ENCODE assay signal across 19 cellular contexts in the genomic region with DNA sequence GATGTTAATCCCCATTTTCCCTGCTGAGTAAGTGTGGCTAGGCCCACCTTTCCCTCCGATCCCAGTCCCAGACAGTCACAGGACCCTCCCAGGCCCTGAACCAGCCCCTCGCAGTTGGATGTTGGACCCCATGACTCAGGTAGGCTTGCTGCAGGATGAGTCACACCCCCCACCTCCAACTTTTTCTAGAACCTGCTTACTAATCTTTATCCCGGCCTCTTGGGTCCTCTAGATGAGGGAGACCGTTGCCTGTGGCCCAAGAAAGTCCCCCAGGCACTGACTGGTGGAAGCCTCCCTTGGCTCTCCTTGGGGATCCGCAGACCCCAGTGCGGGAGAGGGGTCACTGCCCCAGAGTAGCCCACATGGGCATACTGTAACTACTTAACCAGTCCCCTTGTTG.
DNase-seq lines count a peak whose midpoint lies in the region; TF ChIP-seq lines count a peak whose summit lies in the region.
"Had no signal": no experiment of that assay in that cellular context is flagged by ENCODE, and none has a peak within 500 bp of the region (broad histone marks: within the 10 kb centered on the region; RNA-seq: fewer than 3 reads in every experiment).

No MANE protein-coding gene starts in this region.

- CTCF ChIA-PET in activated naive CD4-positive, alpha-beta T cell treated with anti-CD3 and anti-CD28 coated beads, Interleukin-2, amount 10 ng/mL, durations not matched to agents 7 days and 5 days (lab: Charles Lee) = no interaction called here

- DNase-seq in activated naive CD4-positive, alpha-beta T cell treated with anti-CD3 and anti-CD28 coated beads, Interleukin-2, amount 10 ng/mL, durations not matched to agents 7 days and 5 days = no peak
- no peak for DNase-seq in activated naive CD4-positive, alpha-beta T cell treated with Interleukin-2 at 50 U/mL for 16 hours
- DNase-seq in M059J (ENCODE audit: low read depth) (peak; percentile 56), chondrocyte (ENCODE audit: low spot score) (no peak), trophoblast cell (no peak), ovary (no peak), GM10266 (ENCODE audit: extremely low spot score) (no peak), T1000 (lab: John Stamatoyannopoulos, UW) (no peak)
- DNase-seq: cortex of kidney, EL, immature natural killer cell, NCI-H1105, NCI-H774, retina, T-helper 1 cell had no signal

- H3K4me1 Mint-ChIP-seq in activated naive CD4-positive, alpha-beta T cell treated with anti-CD3 and anti-CD28 coated beads, Interleukin-2, amount 10 ng/mL, durations not matched to agents 7 days and 5 days = peaks cover 52% of the 10 kb centered on the region
- peaks cover 89% of the 10 kb centered on the region for H3K4me1 Mint-ChIP-seq in chondrocyte (ENCODE audit: low read depth)

- H2AK5ac ChIP-seq in trophoblast cell (ENCODE audit: low read length) = peak overlapping the region; percentile 87

- H3K27ac ChIP-seq in trophoblast cell (ENCODE audit: low read depth, low read length) = no peak overlapping the region
- no peak overlapping the region for H3K27ac ChIP-seq in ovary
- H3K27ac ChIP-seq: epithelial cell of prostate, KMS-11 had no signal

- H3K4me1 ChIP-seq in trophoblast cell (ENCODE audit: control insufficient read depth in 1 of 2, insufficient read depth in 2 of 2, low read length in 2 of 2) = peaks cover 52 to 54% of the 10 kb centered on the region in 2 experiments
- H3K4me1 ChIP-seq in ovary (ENCODE audit: insufficient read depth) = peaks cover 20% of the 10 kb centered on the region

- WGBS in trophoblast cell (ENCODE audit: extremely low coverage, insufficient coverage, insufficient read length) = no CpG with 5 or more reads among the region's 6 CpGs
- 95 to 97% (median 96%) methylated on average over 6 of the region's 6 CpGs for WGBS in ovary, 3 donors

- no peak overlapping the region for H3K4ac ChIP-seq in trophoblast cell (ENCODE audit: low read depth, low read length)

- no peak for TF ChIP-seq CTCF in chondrocyte (IDR thresholded peaks at IDR 0.05)
- no peak for TF ChIP-seq CTCF in ovary (IDR thresholded peaks at IDR 0.05)
- no peak for TF ChIP-seq CTCF in GM10266 (IDR thresholded peaks at IDR 0.05; ENCODE audit: control insufficient read depth, insufficient read depth, low read depth, missing control alignments)

- H3K9me3 Mint-ChIP-seq in activated naive CD4-positive, alpha-beta T cell treated with anti-CD3 and anti-CD28 coated beads, Interleukin-2, amount 10 ng/mL, durations not matched to agents 7 days and 5 days = no peaks in the 10 kb centered on the region
- H3K9me3 Mint-ChIP-seq in chondrocyte (ENCODE audit: low read depth) = no peaks in the 10 kb centered on the region
- H3K9me3 Mint-ChIP-seq: immature natural killer cell, WTC11 had no signal

- H3K9ac ChIP-seq in trophoblast cell (ENCODE audit: low read length) = no peak overlapping the region
- H3K9ac ChIP-seq: KMS-11 had no signal

- no peak overlapping the region for H4K8ac ChIP-seq in trophoblast cell (ENCODE audit: low read depth, low read length)

- intact Hi-C loops in ovary (cut with DNase I) = loop anchor here in 1 of 4 donors (2.0 kb wide), 1 partner anchor 67 kb away; no protein-coding TSS in a partner anchor

- no peak overlapping the region for H3K4me3 ChIP-seq in trophoblast cell (ENCODE audit: low read depth, low read length)
- H3K4me3 ChIP-seq in ovary = no peak overlapping the region

- no peak overlapping the region for H3K4me2 ChIP-seq in trophoblast cell (ENCODE audit: low read length)
- H3K4me2 ChIP-seq: KMS-11 had no signal

- H2BK12ac ChIP-seq in trophoblast cell (ENCODE audit: low read length) = peak overlapping the region; percentile 83

- no peaks in the 10 kb centered on the region for H3K79me2 ChIP-seq in trophoblast cell (ENCODE audit: control insufficient read depth, insufficient read depth, low read length, poor library complexity)

- H3K9me3 ChIP-seq in trophoblast cell (ENCODE audit: insufficient read depth, low read depth, low read length) (peaks cover 2% of the 10 kb centered on the region), ovary (no peaks in the 10 kb centered on the region)

- no peak overlapping the region for H4K12ac ChIP-seq in trophoblast cell (ENCODE audit: low read depth, low read length)

- peak overlapping the region; percentile 64 for H2BK120ac ChIP-seq in trophoblast cell (ENCODE audit: insufficient read depth, low read length, poor library complexity)

- H3K27me3 Mint-ChIP-seq in activated naive CD4-positive, alpha-beta T cell treated with anti-CD3 and anti-CD28 coated beads, Interleukin-2, amount 10 ng/mL, durations not matched to agents 7 days and 5 days = peaks cover 19% of the 10 kb centered on the region
- no peaks in the 10 kb centered on the region for H3K27me3 Mint-ChIP-seq in chondrocyte (ENCODE audit: low read depth)

- peaks cover 46% of the 10 kb centered on the region for H3K79me1 ChIP-seq in trophoblast cell (ENCODE audit: low read length)

- no peaks in the 10 kb centered on the region for H3K27me3 ChIP-seq in trophoblast cell (ENCODE audit: insufficient read depth, low read length)
- H3K27me3 ChIP-seq in ovary = no peaks in the 10 kb centered on the region

- H3K27ac Mint-ChIP-seq in activated naive CD4-positive, alpha-beta T cell treated with anti-CD3 and anti-CD28 coated beads, Interleukin-2, amount 10 ng/mL, durations not matched to agents 7 days and 5 days = peak overlapping the region; percentile 58
- peak overlapping the region; percentile 97 for H3K27ac Mint-ChIP-seq in chondrocyte (ENCODE audit: unreplicated experiment)
- H3K27ac Mint-ChIP-seq: WTC11 had no signal

- no peak overlapping the region for H3K18ac ChIP-seq in trophoblast cell (ENCODE audit: low read length)

- no peak overlapping the region for H3K4me3 Mint-ChIP-seq in activated naive CD4-positive, alpha-beta T cell treated with anti-CD3 and anti-CD28 coated beads, Interleukin-2, amount 10 ng/mL, durations not matched to agents 7 days and 5 days
- H3K4me3 Mint-ChIP-seq in chondrocyte (ENCODE audit: unreplicated experiment) = peak overlapping the region; percentile 18
- H3K4me3 Mint-ChIP-seq: neural crest cell, WTC11 had no signal

- no peak for TF ChIP-seq EP300 in ovary (IDR thresholded peaks at IDR 0.05)

- no peak overlapping the region for H3K23ac ChIP-seq in trophoblast cell (ENCODE audit: low read length)

- no peak for TF ChIP-seq POLR2A in ovary (IDR thresholded peaks at IDR 0.05)

- H2AFZ ChIP-seq in trophoblast cell (ENCODE audit: insufficient read depth, low read length, poor library complexity) = no peak overlapping the region

- peaks cover 4% of the 10 kb centered on the region for H3K36me3 Mint-ChIP-seq in activated naive CD4-positive, alpha-beta T cell treated with anti-CD3 and anti-CD28 coated beads, Interleukin-2, amount 10 ng/mL, durations not matched to agents 7 days and 5 days
- H3K36me3 Mint-ChIP-seq in chondrocyte (ENCODE audit: low read depth) = peaks cover 21% of the 10 kb centered on the region
- H3K36me3 Mint-ChIP-seq: immature natural killer cell, WTC11 had no signal

- H2BK5ac ChIP-seq in trophoblast cell (ENCODE audit: low read depth, low read length, poor library complexity) = peak overlapping the region; percentile 53

- peak overlapping the region; percentile 56 for H4K91ac ChIP-seq in trophoblast cell (ENCODE audit: low read depth, low read length)

- H3K14ac ChIP-seq in trophoblast cell (ENCODE audit: low read length) = peak overlapping the region; percentile 41

- H3K36me3 ChIP-seq in trophoblast cell (ENCODE audit: control insufficient read depth in 1 of 2, insufficient read depth in 2 of 2, low read length in 2 of 2) = peaks cover 1 to 2% of the 10 kb centered on the region in 2 experiments
- no peaks in the 10 kb centered on the region for H3K36me3 ChIP-seq in ovary
